Comparison of ENCODE assay signal across 25 cellular contexts in genomic region chr2:178776725-178777124, GRCh38.
"Had no signal": no experiment of that assay in that cellular context is flagged by ENCODE, and none has a peak within 500 bp of the region (broad histone marks: within the 10 kb centered on the region; RNA-seq: fewer than 3 reads in every experiment).

No MANE protein-coding gene starts in this region.

- DNase-seq: effector CD8-positive, alpha-beta T cell; endodermal cell; foreskin fibroblast; hypothalamus; immature natural killer cell; islet precursor cell; kidney glomerular epithelial cell; left colon; mesenchymal stem cell; mucosa of descending colon; naive B cell; pancreas; stimulated activated CD4-positive, alpha-beta T cell treated with anti-CD3 and anti-CD28 coated beads, Interleukin-2, amount 100 ng/mL, for 24 hours; stimulated activated CD4-positive, alpha-beta T cell treated with anti-CD3 and anti-CD28 coated beads, Interleukin-4, amount 100 ng/mL, for 24 hours; stimulated activated naive CD4-positive, alpha-beta T cell treated with Interleukin-2 at 50 U/mL for 16 hours; stomach; tibial artery had no signal

- H3K36me3 ChIP-seq: gastroesophageal sphincter, neutrophil, tibial artery had no signal

- ATAC-seq: esophagus mucosa; gastroesophageal sphincter; left colon; mucosa of descending colon; natural killer cell treated with Interleukin-12 subunit alpha and Interleukin-12 subunit beta and Interleukin-15 and Interleukin-18, amount 100 ng/mL, for 72 hours; pancreas; sciatic nerve; stimulated activated effector memory CD8-positive, alpha-beta T cell treated with anti-CD3 and anti-CD28 coated beads, Interleukin-12 subunit alpha, Interleukin-12 subunit beta, amount 100 ng/mL, for 72 hours had no signal

- H3K27ac ChIP-seq: epithelial cell of prostate, gastroesophageal sphincter, neutrophil, pancreas, stomach, tibial artery had no signal

- H3K4me1 ChIP-seq: gastroesophageal sphincter, pancreas, stomach, tibial artery had no signal

- H3K4me3 ChIP-seq: gastroesophageal sphincter, lung, mucosa of descending colon, pancreas, stomach, tibial artery had no signal

- H3K27me3 ChIP-seq: gastroesophageal sphincter, neutrophil, pancreas, stomach, tibial artery had no signal

- H3K9me3 ChIP-seq: gastroesophageal sphincter, mucosa of descending colon, neutrophil, pancreas, stomach, tibial artery had no signal
